In genomic region chr14:19132013-19132835, GRCh38 we compare ENCODE assay signal across 6 cellular contexts.
A peak's percentile ranks its signal among the peaks of the same experiment; 100 is the strongest.
DNase-seq lines count a peak whose midpoint lies in the region; ATAC-seq and TF ChIP-seq lines count a peak whose summit lies in the region.
"Not testable (repeated sequence)": the region's sequence is repeated elsewhere in the genome, so short reads cannot be mapped to it uniquely, and the experiment has no call there.

No MANE protein-coding gene starts in this region.

- H3K4me1 ChIP-seq in esophagus muscularis mucosa; right cardiac atrium (ENCODE audit: control insufficient read depth, insufficient read depth, low read length); spleen; upper lobe of right lung: not testable (repeated sequence)

- not testable (repeated sequence) for H3K27ac Mint-ChIP-seq in osteocyte (ENCODE audit: unreplicated experiment)

- H3K4me3 ChIP-seq in esophagus muscularis mucosa; right cardiac atrium (ENCODE audit: low read length); spleen; upper lobe of right lung: not testable (repeated sequence)

- H3K9me3 Mint-ChIP-seq in osteocyte (ENCODE audit: unreplicated experiment), result not testable (repeated sequence)

- TF ChIP-seq CTCF in esophagus muscularis mucosa (IDR thresholded peaks at IDR 0.05); osteocyte (IDR thresholded peaks at IDR 0.05); spleen (IDR thresholded peaks at IDR 0.05 in 8 of 11, conservative IDR thresholded peaks at IDR 0.05 in 3 of 11); upper lobe of right lung (IDR thresholded peaks at IDR 0.05): not testable (repeated sequence)

- H3K4me3 Mint-ChIP-seq in osteocyte (ENCODE audit: unreplicated experiment), result not testable (repeated sequence)

- no CpG with 5 or more reads among the region's 45 CpGs for WGBS in esophagus muscularis mucosa
- WGBS in right cardiac atrium, result 80% methylated on average over 28 of the region's 45 CpGs
- WGBS in spleen, 5 donors, result 85 to 95% (median 90%) methylated on average over 3 to 38 of the region's 45 CpGs; no CpG with 5 or more reads in 1 of the 5 donors

- peak; percentile 59 for DNase-seq in activated effector memory CD4-positive, alpha-beta T cell treated with anti-CD3 and anti-CD28 coated beads, Interleukin-2, amount 50 U/mL, for 16 hours
- DNase-seq in esophagus muscularis mucosa (ENCODE audit: extremely low spot score), result peak; percentile 55
- peak in 2 of 3 donors; percentile 16 to 21 for DNase-seq in right cardiac atrium
- DNase-seq in osteocyte (ENCODE audit: extremely low spot score, unreplicated experiment), result peak; percentile 75
- peak; percentile 24 for DNase-seq in spleen
- DNase-seq in upper lobe of right lung, result not testable (repeated sequence)

- intact Hi-C loops in esophagus muscularis mucosa (cut with DNase I); right cardiac atrium (cut with DNase I); spleen (cut with DNase I; ENCODE audit: low total_unique reads); upper lobe of right lung (cut with DNase I): not testable (repeated sequence)

- not testable (repeated sequence) for H3K9me3 ChIP-seq in esophagus muscularis mucosa; right cardiac atrium (ENCODE audit: control insufficient read depth, low read length); spleen; upper lobe of right lung

- not testable (repeated sequence) for H3K27me3 ChIP-seq in esophagus muscularis mucosa; right cardiac atrium (ENCODE audit: control insufficient read depth, insufficient read depth); spleen (replicated peaks in 1 of 7); upper lobe of right lung

- not testable (repeated sequence) for H3K27ac ChIP-seq in esophagus muscularis mucosa (replicated peaks in 1 of 4); right cardiac atrium (ENCODE audit: low read length); spleen; upper lobe of right lung

- not testable (repeated sequence) for TF ChIP-seq EP300 in esophagus muscularis mucosa (IDR thresholded peaks at IDR 0.05)

- not testable (repeated sequence) for H3K36me3 ChIP-seq in esophagus muscularis mucosa, spleen, upper lobe of right lung

- not testable (repeated sequence) for TF ChIP-seq POLR2A in esophagus muscularis mucosa (IDR thresholded peaks at IDR 0.05; ENCODE audit: low read depth); spleen (IDR thresholded peaks at IDR 0.05)

- not testable (repeated sequence) for H3K36me3 Mint-ChIP-seq in osteocyte (ENCODE audit: unreplicated experiment)

- ATAC-seq in right cardiac atrium, result peak in 1 of 2 donors; percentile 11
- ATAC-seq in upper lobe of right lung, result peak; percentile 47

- H3K4me1 Mint-ChIP-seq in osteocyte (ENCODE audit: unreplicated experiment), result not testable (repeated sequence)

- H3K27me3 Mint-ChIP-seq in osteocyte (ENCODE audit: unreplicated experiment), result not testable (repeated sequence)
